In genomic region chr1:225765982-225766674, GRCh38 we compare ENCODE assay signal across 1 cellular context.
TF ChIP-seq lines count a peak whose summit lies in the region.

No MANE protein-coding gene starts in this region.

TF ChIP-seq in SK-N-SH treated with all-trans-retinoic acid at 6 μM for 48 hours, 23 proteins besides CTCF, POLR2A, EP300 and RAD21 (continued from another document):
- TF ChIP-seq TSHZ2 (CRISPR knock-in tag; IDR thresholded peaks at IDR 0.05) (no peak), TCF4 (CRISPR knock-in tag; IDR thresholded peaks at IDR 0.05; ENCODE audit: borderline replicate concordance) (no peak), RARB (CRISPR knock-in tag; IDR thresholded peaks at IDR 0.05) (no peak), PPARA (CRISPR knock-in tag; IDR thresholded peaks at IDR 0.05; ENCODE audit: borderline replicate concordance) (no peak), SNAI2 (CRISPR knock-in tag; IDR thresholded peaks at IDR 0.05) (no peak), TOX (CRISPR knock-in tag; IDR thresholded peaks at IDR 0.05; ENCODE audit: borderline replicate concordance) (no peak), ISL1 (CRISPR knock-in tag; IDR thresholded peaks at IDR 0.05) (no peak), ARNTL (CRISPR knock-in tag; IDR thresholded peaks at IDR 0.05; ENCODE audit: borderline replicate concordance, low read depth) (no peak)
